Comparison of ENCODE assay signal across 18 cellular contexts in genomic region chr9:106616946-106617345, GRCh38.
DNase-seq lines count a peak whose midpoint lies in the region; ATAC-seq, FAIRE-seq and TF ChIP-seq lines count a peak whose summit lies in the region.
"Had no signal": no experiment of that assay in that cellular context is flagged by ENCODE, and none has a peak within 500 bp of the region (broad histone marks: within the 10 kb centered on the region; RNA-seq: fewer than 3 reads in every experiment).

No MANE protein-coding gene starts in this region.

- TF ChIP-seq CTCF in astrocyte (IDR thresholded peaks at IDR 0.05; ENCODE audit: insufficient read depth, low read depth, low read length) = no peak
- no peak for TF ChIP-seq CTCF in bronchial epithelial cell (IDR thresholded peaks at IDR 0.05; ENCODE audit: insufficient read depth, low read length, severe bottlenecking)
- no peak for TF ChIP-seq CTCF in keratinocyte (optimal IDR thresholded peaks at IDR 0.05 in 1 of 3, IDR thresholded peaks at IDR 0.05 in 1 of 3, conservative IDR thresholded peaks at IDR 0.05 in 1 of 3; ENCODE audit: extremely low read depth in 1 of 3, insufficient read depth in 2 of 3, low read length in 3 of 3)
- no peak for TF ChIP-seq CTCF in gastrocnemius medialis (IDR thresholded peaks at IDR 0.05 in 4 of 5, conservative IDR thresholded peaks at IDR 0.05 in 1 of 5)

- H3K4me1 ChIP-seq in astrocyte (ENCODE audit: insufficient read depth, low read length) (no peaks in the 10 kb centered on the region), keratinocyte (ENCODE audit: control insufficient read depth, extremely low read depth, insufficient read depth, low read length) (no peaks in the 10 kb centered on the region), gastrocnemius medialis (no peaks in the 10 kb centered on the region)

- H3K4me1 Mint-ChIP-seq in astrocyte (ENCODE audit: low read depth, unreplicated experiment) = peaks cover 57% of the 10 kb centered on the region
- H3K4me1 Mint-ChIP-seq: CD4-positive, alpha-beta memory T cell had no signal

- H3K9me3 ChIP-seq in astrocyte (ENCODE audit: insufficient read depth, low read depth, low read length) (no peaks in the 10 kb centered on the region), keratinocyte (ENCODE audit: control insufficient read depth, low read depth, low read length) (no peaks in the 10 kb centered on the region), gastrocnemius medialis (no peaks in the 10 kb centered on the region)

- peaks cover 3% of the 10 kb centered on the region for H3K9me3 Mint-ChIP-seq in astrocyte (ENCODE audit: unreplicated experiment)
- H3K9me3 Mint-ChIP-seq: GM23338 had no signal

- H3K27ac Mint-ChIP-seq in astrocyte (ENCODE audit: unreplicated experiment) = peak overlapping the region; percentile 50
- H3K27ac Mint-ChIP-seq: CD4-positive, alpha-beta memory T cell; GM23338; H9 had no signal

- no peak for TF ChIP-seq POLR2A in gastrocnemius medialis (IDR thresholded peaks at IDR 0.05)

- H3K4me3 Mint-ChIP-seq in astrocyte (ENCODE audit: unreplicated experiment) = no peak overlapping the region
- H3K4me3 Mint-ChIP-seq: CD4-positive, alpha-beta memory T cell; GM23338; H9 had no signal

- intact Hi-C loops in gastrocnemius medialis (cut with DNase I; ENCODE audit: low total_unique reads) = no loop called here

- H3K9ac ChIP-seq in astrocyte (ENCODE audit: low read length) (no peak overlapping the region), keratinocyte (ENCODE audit: control insufficient read depth, extremely low read depth, insufficient read depth, low read length) (no peak overlapping the region)

- H3K79me2 ChIP-seq in astrocyte (ENCODE audit: insufficient read depth, low read length) (no peaks in the 10 kb centered on the region), keratinocyte (ENCODE audit: control insufficient read depth, insufficient read depth, low read length) (no peaks in the 10 kb centered on the region)

- no peaks in the 10 kb centered on the region for H3K36me3 ChIP-seq in astrocyte (ENCODE audit: insufficient read depth, low read length)
- no peaks in the 10 kb centered on the region for H3K36me3 ChIP-seq in bronchial epithelial cell (ENCODE audit: control insufficient read depth, insufficient read depth, low read length)
- no peaks in the 10 kb centered on the region for H3K36me3 ChIP-seq in keratinocyte (ENCODE audit: control insufficient read depth in 2 of 2, extremely low read depth in 1 of 2, insufficient read depth in 2 of 2, low read length in 2 of 2)
- no peaks in the 10 kb centered on the region for H3K36me3 ChIP-seq in gastrocnemius medialis

- in situ Hi-C loops in gastrocnemius medialis (cut with MboI; ENCODE audit: low sequenced_read_pairs in 4 of 4) = loop anchor here in 1 of 4 donors (25.0 kb wide), 1 partner anchor 105 kb away; no protein-coding TSS in a partner anchor

- H3K27ac ChIP-seq in astrocyte (ENCODE audit: low read depth, low read length) = no peak overlapping the region
- no peak overlapping the region for H3K27ac ChIP-seq in keratinocyte (ENCODE audit: control insufficient read depth, insufficient read depth, low read length)
- no peak overlapping the region for H3K27ac ChIP-seq in gastrocnemius medialis

- DNase-seq in astrocyte (ENCODE audit: low read depth) (no peak), bronchial epithelial cell (ENCODE audit: low read depth) (peak; percentile 56), keratinocyte (ENCODE audit: low read depth, low spot score) (no peak), NCI-H1694 treated with DMSO at 0.1 percent for 48 hours (lab: John Stamatoyannopoulos, UW) (no peak), gastrocnemius medialis (no peak), HuH-7.5 (ENCODE audit: low spot score) (no peak)
- DNase-seq: C1 segment of cervical spinal cord; Calu3; CD4-positive, alpha-beta memory T cell; COR-L47; DMS53; DMS79 treated with DMSO at 0.1 percent for 48 hours; GF-D8; H9 had no signal

- FAIRE-seq in astrocyte (lab: Jason Lieb, UNC) (no peak), bronchial epithelial cell (lab: Jason Lieb, UNC) (no peak), keratinocyte (lab: Jason Lieb, UNC) (peak; percentile 29)
- FAIRE-seq: GM12891, GM18507 had no signal

- no peak overlapping the region for H3K4me3 ChIP-seq in astrocyte (ENCODE audit: insufficient read depth, low read depth, low read length)
- H3K4me3 ChIP-seq in bronchial epithelial cell (ENCODE audit: low read depth, low read length) = no peak overlapping the region
- H3K4me3 ChIP-seq in keratinocyte (ENCODE audit: control insufficient read depth in 2 of 3, extremely low read depth in 1 of 3, insufficient read depth in 2 of 3, low read depth in 1 of 3, low read length in 3 of 3) = no peak overlapping the region
- no peak overlapping the region for H3K4me3 ChIP-seq in gastrocnemius medialis
- H3K4me3 ChIP-seq: GM23338 had no signal

- H3K9me1 ChIP-seq in keratinocyte (ENCODE audit: control insufficient read depth, extremely low read depth, insufficient read depth, low read length) = no peaks in the 10 kb centered on the region

- H2AFZ ChIP-seq in astrocyte (ENCODE audit: low read depth, low read length) (no peak overlapping the region), keratinocyte (ENCODE audit: control insufficient read depth, low read length) (no peak overlapping the region)

- no peak for ATAC-seq in gastrocnemius medialis
- ATAC-seq: GM23338, HCT116 had no signal

- H3K4me2 ChIP-seq in astrocyte (ENCODE audit: low read length) (no peak overlapping the region), keratinocyte (ENCODE audit: control insufficient read depth, extremely low read depth, insufficient read depth, low read depth, low read length) (no peak overlapping the region)
- H3K4me2 ChIP-seq: GM23338 had no signal

- dilution Hi-C loops in keratinocyte (cut with MboI; ENCODE audit: extremely low pct_ligation_motif_present, low sequenced_read_pairs) = no loop called here

- H3K36me3 Mint-ChIP-seq in astrocyte (ENCODE audit: low read depth, unreplicated experiment) = no peaks in the 10 kb centered on the region
- H3K36me3 Mint-ChIP-seq: CD4-positive, alpha-beta memory T cell had no signal

- H4K20me1 ChIP-seq in astrocyte (ENCODE audit: insufficient read depth, low read length) (no peaks in the 10 kb centered on the region), keratinocyte (ENCODE audit: control insufficient read depth, extremely low read depth, insufficient read depth, low read length) (no peaks in the 10 kb centered on the region)

- no peaks in the 10 kb centered on the region for H3K27me3 Mint-ChIP-seq in astrocyte (ENCODE audit: low read depth, unreplicated experiment)
- H3K27me3 Mint-ChIP-seq: CD4-positive, alpha-beta memory T cell had no signal

- no peaks in the 10 kb centered on the region for H3K27me3 ChIP-seq in astrocyte (ENCODE audit: insufficient read depth, low read length)
- no peaks in the 10 kb centered on the region for H3K27me3 ChIP-seq in bronchial epithelial cell (ENCODE audit: control insufficient read depth, insufficient read depth, low read length)
- H3K27me3 ChIP-seq in keratinocyte (ENCODE audit: control insufficient read depth, extremely low read depth, insufficient read depth, low read length) = no peaks in the 10 kb centered on the region
- no peaks in the 10 kb centered on the region for H3K27me3 ChIP-seq in gastrocnemius medialis
